In the genomic region with DNA sequence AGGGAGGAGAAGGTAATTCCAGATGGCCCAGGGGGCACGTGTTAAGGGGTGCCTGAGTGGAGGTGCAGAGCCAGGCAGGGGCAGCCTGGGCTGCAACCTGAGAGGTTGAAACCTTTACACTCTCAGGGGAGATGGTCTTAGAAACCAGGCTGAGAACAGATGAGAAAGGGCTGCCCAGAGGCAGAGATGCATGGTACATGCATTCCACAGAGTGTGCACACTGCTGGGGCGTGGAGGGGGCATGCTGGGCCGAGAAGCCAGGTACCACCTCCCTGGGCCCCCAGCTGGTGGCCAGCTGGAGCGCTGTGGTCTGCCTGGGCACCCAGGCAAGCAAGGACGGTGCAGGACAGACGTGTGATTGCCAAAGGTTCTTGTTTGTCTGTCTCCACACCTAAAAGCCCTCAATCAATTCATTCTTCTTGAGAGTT, we compare ENCODE assay signal across 18 cellular contexts. TPM values are rescaled to one million over a fixed set of nuclear protein-coding genes. Genes with fewer than 3 reads are reported as not detected.
DNase-seq lines count a peak whose midpoint lies in the region; ATAC-seq lines count a peak whose summit lies in the region.
"Had no signal": no experiment of that assay in that cellular context is flagged by ENCODE, and none has a peak within 500 bp of the region (broad histone marks: within the 10 kb centered on the region; RNA-seq: fewer than 3 reads in every experiment).

No MANE protein-coding gene starts in this region.

- peaks cover 84% of the 10 kb centered on the region for H3K4me1 Mint-ChIP-seq in activated CD4-positive, alpha-beta memory T cell treated with anti-CD3 and anti-CD28 coated beads, Interleukin-2, amount 10 ng/mL, durations not matched to agents 7 days and 5 days
- H3K4me1 Mint-ChIP-seq in activated CD4-positive, alpha-beta memory T cell treated with anti-CD3 and anti-CD28 coated beads for 36 hours (ENCODE audit: low read depth), result peaks cover 39% of the 10 kb centered on the region
- peaks cover 74% of the 10 kb centered on the region for H3K4me1 Mint-ChIP-seq in activated CD8-positive, alpha-beta memory T cell treated with anti-CD3 and anti-CD28 coated beads, Interleukin-2, amount 10 ng/mL, durations not matched to agents 7 days and 5 days

- H3K27me3 Mint-ChIP-seq in activated CD4-positive, alpha-beta memory T cell treated with anti-CD3 and anti-CD28 coated beads, Interleukin-2, amount 10 ng/mL, durations not matched to agents 7 days and 5 days, result no peaks in the 10 kb centered on the region
- H3K27me3 Mint-ChIP-seq in activated CD4-positive, alpha-beta memory T cell treated with anti-CD3 and anti-CD28 coated beads for 36 hours, result no peaks in the 10 kb centered on the region
- H3K27me3 Mint-ChIP-seq in activated CD8-positive, alpha-beta memory T cell treated with anti-CD3 and anti-CD28 coated beads, Interleukin-2, amount 10 ng/mL, durations not matched to agents 7 days and 5 days, result no peaks in the 10 kb centered on the region
- H3K27me3 Mint-ChIP-seq: CD4-positive, alpha-beta T cell had no signal

- no peaks in the 10 kb centered on the region for H3K36me3 Mint-ChIP-seq in activated CD4-positive, alpha-beta memory T cell treated with anti-CD3 and anti-CD28 coated beads, Interleukin-2, amount 10 ng/mL, durations not matched to agents 7 days and 5 days (ENCODE audit: low read depth)
- H3K36me3 Mint-ChIP-seq in activated CD4-positive, alpha-beta memory T cell treated with anti-CD3 and anti-CD28 coated beads for 36 hours, result no peaks in the 10 kb centered on the region
- H3K36me3 Mint-ChIP-seq in activated CD8-positive, alpha-beta memory T cell treated with anti-CD3 and anti-CD28 coated beads, Interleukin-2, amount 10 ng/mL, durations not matched to agents 7 days and 5 days, result no peaks in the 10 kb centered on the region

- intact Hi-C loops in activated CD4-positive, alpha-beta memory T cell treated with anti-CD3 and anti-CD28 coated beads for 36 hours (cut with micrococcal nuclease), result loop anchor here (10.0 kb wide), 2 partner anchors 451 to 489 kb away; a partner anchor contains a TSS

- CTCF ChIA-PET in activated CD4-positive, alpha-beta memory T cell treated with anti-CD3 and anti-CD28 coated beads, Interleukin-2, amount 10 ng/mL, durations not matched to agents 7 days and 5 days (lab: Charles Lee), result no interaction called here
- CTCF ChIA-PET in activated CD4-positive, alpha-beta memory T cell treated with anti-CD3 and anti-CD28 coated beads for 36 hours (lab: Charles Lee), result interaction anchor here (1.0 kb wide), 1 partner anchor 81 kb away, joined by 3 read pairs; no protein-coding TSS in a partner anchor
- CTCF ChIA-PET in activated CD8-positive, alpha-beta memory T cell treated with anti-CD3 and anti-CD28 coated beads, Interleukin-2, amount 10 ng/mL, durations not matched to agents 7 days and 5 days (lab: Charles Lee), result interaction anchor here (0.9 to 1.0 kb wide), 2 partner anchors 15 to 81 kb away, joined by 3 read pairs; no protein-coding TSS in a partner anchor

- no peaks in the 10 kb centered on the region for H3K9me3 Mint-ChIP-seq in activated CD4-positive, alpha-beta memory T cell treated with anti-CD3 and anti-CD28 coated beads, Interleukin-2, amount 10 ng/mL, durations not matched to agents 7 days and 5 days
- no peaks in the 10 kb centered on the region for H3K9me3 Mint-ChIP-seq in activated CD4-positive, alpha-beta memory T cell treated with anti-CD3 and anti-CD28 coated beads for 36 hours
- no peaks in the 10 kb centered on the region for H3K9me3 Mint-ChIP-seq in activated CD8-positive, alpha-beta memory T cell treated with anti-CD3 and anti-CD28 coated beads, Interleukin-2, amount 10 ng/mL, durations not matched to agents 7 days and 5 days (ENCODE audit: low read depth)
- H3K9me3 Mint-ChIP-seq: CD4-positive, alpha-beta T cell had no signal

- peak overlapping the region; percentile 23 for H3K27ac Mint-ChIP-seq in activated CD4-positive, alpha-beta memory T cell treated with anti-CD3 and anti-CD28 coated beads, Interleukin-2, amount 10 ng/mL, durations not matched to agents 7 days and 5 days
- H3K27ac Mint-ChIP-seq in activated CD4-positive, alpha-beta memory T cell treated with anti-CD3 and anti-CD28 coated beads for 36 hours, result no peak overlapping the region
- peak overlapping the region; percentile 42 for H3K27ac Mint-ChIP-seq in activated CD8-positive, alpha-beta memory T cell treated with anti-CD3 and anti-CD28 coated beads, Interleukin-2, amount 10 ng/mL, durations not matched to agents 7 days and 5 days
- H3K27ac Mint-ChIP-seq: CD4-positive, alpha-beta T cell had no signal

- no peak overlapping the region for H3K4me3 Mint-ChIP-seq in activated CD4-positive, alpha-beta memory T cell treated with anti-CD3 and anti-CD28 coated beads, Interleukin-2, amount 10 ng/mL, durations not matched to agents 7 days and 5 days
- H3K4me3 Mint-ChIP-seq in activated CD4-positive, alpha-beta memory T cell treated with anti-CD3 and anti-CD28 coated beads for 36 hours, result no peak overlapping the region
- H3K4me3 Mint-ChIP-seq in activated CD8-positive, alpha-beta memory T cell treated with anti-CD3 and anti-CD28 coated beads, Interleukin-2, amount 10 ng/mL, durations not matched to agents 7 days and 5 days, result no peak overlapping the region
- H3K4me3 Mint-ChIP-seq: CD4-positive, alpha-beta T cell had no signal

- no peak for ATAC-seq in activated CD8-positive, alpha-beta memory T cell treated with anti-CD3 and anti-CD28 coated beads, Interleukin-2, amount 10 ng/mL, durations not matched to agents 7 days and 5 days
- ATAC-seq in left lobe of liver (no peak), HG03460 (IDR thresholded peaks at IDR 0.05; ENCODE audit: unreplicated experiment) (no peak), GM21447 (IDR thresholded peaks at IDR 0.05; ENCODE audit: unreplicated experiment) (no peak)
- ATAC-seq: A549, Right ventricle myocardium inferior had no signal

- peak; percentile 14 for DNase-seq in activated CD4-positive, alpha-beta memory T cell treated with anti-CD3 and anti-CD28 coated beads, Interleukin-2, amount 10 ng/mL, durations not matched to agents 7 days and 5 days
- DNase-seq in activated CD4-positive, alpha-beta memory T cell treated with anti-CD3 and anti-CD28 coated beads for 36 hours, result no peak
- peak; percentile 39 for DNase-seq in activated CD8-positive, alpha-beta memory T cell treated with anti-CD3 and anti-CD28 coated beads, Interleukin-2, amount 10 ng/mL, durations not matched to agents 7 days and 5 days
- DNase-seq in left lobe of liver (ENCODE audit: low spot score), result peak; percentile 26
- peak; percentile 36 for DNase-seq in ureter (ENCODE audit: low spot score)
- no peak for DNase-seq in COLO668 (lab: John Stamatoyannopoulos, UW; ENCODE audit: unreplicated experiment)
- DNase-seq: CD4-positive, alpha-beta T cell; DND-41; GDM1; KG1; NCI-H1092; NCI-H446; NCI-H748 treated with DMSO at 0.1 percent for 48 hours had no signal

- POLR2A ChIA-PET in activated CD4-positive, alpha-beta memory T cell treated with anti-CD3 and anti-CD28 coated beads, Interleukin-2, amount 10 ng/mL, durations not matched to agents 7 days and 5 days (lab: Charles Lee), result interaction anchor here (5.6 to 14.0 kb wide), 2 partner anchors 9 to 15 kb away, joined by 59 to 415 read pairs; a partner anchor contains a TSS
- POLR2A ChIA-PET in activated CD4-positive, alpha-beta memory T cell treated with anti-CD3 and anti-CD28 coated beads for 36 hours (lab: Charles Lee), result interaction anchor here (0.7 kb wide), 1 partner anchor 15 kb away, joined by 3 read pairs; a partner anchor contains a TSS

RNA-seq across cellular contexts. Expression of a gene that starts 14.1 kb away (rescaled TPM):
- 10 to 100 TPM; 64.8 to 66.2 TPM for total RNA-seq in activated CD4-positive, alpha-beta memory T cell treated with anti-CD3 and anti-CD28 coated beads, Interleukin-2, amount 10 ng/mL, durations not matched to agents 7 days and 5 days
- 10 to 100 TPM; 30.2 to 32.3 TPM for total RNA-seq in activated CD4-positive, alpha-beta memory T cell treated with anti-CD3 and anti-CD28 coated beads for 36 hours
- total RNA-seq in activated CD8-positive, alpha-beta memory T cell treated with anti-CD3 and anti-CD28 coated beads, Interleukin-2, amount 10 ng/mL, durations not matched to agents 7 days and 5 days, result 10 to 100 TPM; 38.0 to 39.7 TPM
- total RNA-seq in left lobe of liver (5.5 TPM), ureter (15.2 TPM)

RNA-seq across cellular contexts. Expression of a gene that starts 47.2 kb away (rescaled TPM):
- under 1 TPM; 0.28 to 0.50 TPM for total RNA-seq in activated CD4-positive, alpha-beta memory T cell treated with anti-CD3 and anti-CD28 coated beads, Interleukin-2, amount 10 ng/mL, durations not matched to agents 7 days and 5 days
- under 1 TPM; 0.07 to 0.17 TPM for total RNA-seq in activated CD4-positive, alpha-beta memory T cell treated with anti-CD3 and anti-CD28 coated beads for 36 hours
- total RNA-seq in activated CD8-positive, alpha-beta memory T cell treated with anti-CD3 and anti-CD28 coated beads, Interleukin-2, amount 10 ng/mL, durations not matched to agents 7 days and 5 days, result under 1 TPM; 0.38 to 0.45 TPM
- total RNA-seq in left lobe of liver, result 1.1 TPM
- 0.42 TPM for total RNA-seq in ureter
- total RNA-seq: CD4-positive, alpha-beta T cell; MCF 10A had no signal

Comparison
In these comparisons a context has a peak if more than half of its experiments do, and no peak if none do; other contexts are left out.
1. DNase-seq: peak in activated CD4-positive, alpha-beta memory T cell treated with anti-CD3 and anti-CD28 coated beads, Interleukin-2, amount 10 ng/mL, durations not matched to agents 7 days and 5 days (single experiment), activated CD8-positive, alpha-beta memory T cell treated with anti-CD3 and anti-CD28 coated beads, Interleukin-2, amount 10 ng/mL, durations not matched to agents 7 days and 5 days (single experiment), left lobe of liver (single experiment) and ureter (single experiment); none in activated CD4-positive, alpha-beta memory T cell treated with anti-CD3 and anti-CD28 coated beads for 36 hours (single experiment) and COLO668 (single experiment).